Comparison of ENCODE assay signal across 8 cellular contexts in the genomic region with DNA sequence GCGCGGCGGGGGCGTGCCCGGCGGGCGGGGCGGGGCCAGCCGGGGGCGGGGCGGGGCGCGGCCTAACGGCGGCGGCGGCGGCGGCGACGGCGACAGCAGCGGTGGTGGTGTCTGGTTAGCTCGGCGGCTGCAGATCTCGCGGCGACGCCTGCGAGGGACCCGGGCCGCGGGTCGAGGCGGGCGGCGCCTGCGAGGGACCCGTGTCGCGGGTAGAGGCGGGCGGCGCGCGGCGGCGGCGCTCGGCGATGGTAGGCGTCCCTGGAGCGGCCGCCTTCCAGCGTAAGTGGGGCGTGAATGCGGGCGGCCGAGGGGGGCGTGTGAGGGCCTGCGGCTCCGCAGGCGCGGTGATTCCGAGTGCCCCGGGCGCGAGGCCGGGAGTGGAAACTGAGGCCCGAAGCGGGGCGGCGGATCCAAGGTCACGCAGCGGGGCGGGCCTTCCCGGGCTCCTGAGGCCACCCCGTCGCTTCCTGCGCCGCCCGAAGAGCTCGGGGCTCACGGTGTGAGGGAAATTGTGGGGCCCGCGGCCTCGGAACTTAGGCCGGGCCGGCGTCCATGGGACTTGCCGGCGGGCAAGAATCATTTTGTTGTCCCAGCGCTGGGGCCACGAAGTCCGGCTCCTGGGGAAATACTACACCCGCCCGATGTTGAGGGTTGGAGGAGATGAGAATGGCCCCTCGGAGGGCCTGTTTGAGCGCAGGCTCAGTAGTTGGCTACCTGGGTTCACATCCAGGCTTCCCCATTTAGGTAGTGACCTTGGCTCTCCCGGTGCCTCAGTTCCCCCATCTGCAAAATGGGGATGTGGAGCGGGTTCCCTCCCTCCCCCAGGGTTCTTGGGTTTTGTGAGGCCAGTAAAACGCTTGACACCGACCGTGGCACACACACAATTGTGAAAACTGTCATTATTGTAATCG. TPM values are rescaled to one million over a fixed set of nuclear protein-coding genes. Genes with fewer than 3 reads are reported as not detected.
DNase-seq lines count a peak whose midpoint lies in the region; ATAC-seq and TF ChIP-seq lines count a peak whose summit lies in the region.

TSS of gene CBFA2T2 (plus strand) at position 74 of the 911 bp plus-strand sequence. CDS start at position 246, 172 bp downstream.

- intact Hi-C loops in aorta (cut with DNase I) = loop anchor here in 1 of 2 donors (10.0 kb wide), 1 partner anchor 55 kb away; no protein-coding TSS in a partner anchor

- peak within 1 kb of the TSS; percentile 91 for H3K4me3 Mint-ChIP-seq in nephron progenitor cell

- peak; percentile 32 for ATAC-seq in GM19438 (IDR thresholded peaks at IDR 0.05; ENCODE audit: low read depth, unreplicated experiment)
- peak; percentile 35 for ATAC-seq in HG03469 (IDR thresholded peaks at IDR 0.05; ENCODE audit: unreplicated experiment)
- peak; percentile 62 for ATAC-seq in aorta (ENCODE audit: low FRiP score)

- H3K27ac Mint-ChIP-seq in nephron progenitor cell = peak within 1 kb of the TSS; percentile 75

- no peaks in the 10 kb centered on the region for H3K27me3 ChIP-seq in aorta (ENCODE audit: control insufficient read depth in 1 of 2, insufficient read depth in 2 of 2, low read length in 1 of 2)

- H3K36me3 ChIP-seq in aorta (ENCODE audit: control insufficient read depth in 1 of 2, insufficient read depth in 2 of 2, low read length in 1 of 2) = no peaks in the 10 kb centered on the region

- peak within 1 kb of the TSS; percentile 23 to 85 for H3K27ac ChIP-seq in aorta (ENCODE audit: low read depth in 1 of 2, low read length in 2 of 2)

- WGBS in aorta, 2 donors = 0% methylated on average over 66 to 105 of the region's 105 CpGs

- no peaks in the 10 kb centered on the region for H3K9me3 Mint-ChIP-seq in nephron progenitor cell

- H3K27me3 Mint-ChIP-seq in nephron progenitor cell (ENCODE audit: low read depth, poor library complexity) = no peaks in the 10 kb centered on the region

- no peaks in the 10 kb centered on the region for H3K36me3 Mint-ChIP-seq in nephron progenitor cell (ENCODE audit: low read depth)

- TF ChIP-seq CTCF in WI38 (IDR thresholded peaks at IDR 0.05; ENCODE audit: low read depth, low read length) (no peak), nephron progenitor cell (IDR thresholded peaks at IDR 0.05) (no peak)

- no peaks in the 10 kb centered on the region for H3K9me3 ChIP-seq in aorta (ENCODE audit: control insufficient read depth, low read length)

- peaks cover 0 to 3% of the 10 kb centered on the region in 2 donors for H3K4me1 ChIP-seq in aorta (ENCODE audit: control insufficient read depth in 1 of 2, insufficient read depth in 2 of 2, low read length in 2 of 2)

- peaks cover 9% of the 10 kb centered on the region for H3K4me1 Mint-ChIP-seq in nephron progenitor cell

- peak within 1 kb of the TSS; percentile 73 for H3K4me3 ChIP-seq in WI38 (ENCODE audit: low read depth, low read length)
- H3K4me3 ChIP-seq in aorta (ENCODE audit: low read length in 2 of 2) = peak within 1 kb of the TSS; percentile 76 to 93

- DNase-seq in DMS79 (lab: John Stamatoyannopoulos, UW) (peak; percentile 45), fibroblast of peridontal ligament (ENCODE audit: extremely low read depth) (peak; percentile 44), nephron progenitor cell (no peak), aorta (peak; percentile 80 to 90), NCI-H2107 treated with DMSO at 0.1 percent for 48 hours (lab: John Stamatoyannopoulos, UW; ENCODE audit: unreplicated experiment) (no peak)

RNA-seq across cellular contexts. Expression of gene CBFA2T2, which starts in this region (rescaled TPM):
- 10 to 100 TPM; 15.7 to 20.2 TPM for total RNA-seq in aorta
- 1 to 10 TPM; 2.1 to 8.2 TPM for polyA plus RNA-seq in aorta

Comparison
In these comparisons a context has a peak if more than half of its experiments do, and no peak if none do; other contexts are left out.
1. DNase-seq: peak in DMS79 (single experiment), fibroblast of peridontal ligament (single experiment) and aorta (2 of 2); none in nephron progenitor cell (single experiment) and NCI-H2107 treated with DMSO at 0.1 percent for 48 hours (single experiment).
2. Peak in every context shown above with its lines, with median percentiles within 50 percentile points of each other: ATAC-seq.